8 cellular contexts compared by ENCODE assay signal in the genomic region with DNA sequence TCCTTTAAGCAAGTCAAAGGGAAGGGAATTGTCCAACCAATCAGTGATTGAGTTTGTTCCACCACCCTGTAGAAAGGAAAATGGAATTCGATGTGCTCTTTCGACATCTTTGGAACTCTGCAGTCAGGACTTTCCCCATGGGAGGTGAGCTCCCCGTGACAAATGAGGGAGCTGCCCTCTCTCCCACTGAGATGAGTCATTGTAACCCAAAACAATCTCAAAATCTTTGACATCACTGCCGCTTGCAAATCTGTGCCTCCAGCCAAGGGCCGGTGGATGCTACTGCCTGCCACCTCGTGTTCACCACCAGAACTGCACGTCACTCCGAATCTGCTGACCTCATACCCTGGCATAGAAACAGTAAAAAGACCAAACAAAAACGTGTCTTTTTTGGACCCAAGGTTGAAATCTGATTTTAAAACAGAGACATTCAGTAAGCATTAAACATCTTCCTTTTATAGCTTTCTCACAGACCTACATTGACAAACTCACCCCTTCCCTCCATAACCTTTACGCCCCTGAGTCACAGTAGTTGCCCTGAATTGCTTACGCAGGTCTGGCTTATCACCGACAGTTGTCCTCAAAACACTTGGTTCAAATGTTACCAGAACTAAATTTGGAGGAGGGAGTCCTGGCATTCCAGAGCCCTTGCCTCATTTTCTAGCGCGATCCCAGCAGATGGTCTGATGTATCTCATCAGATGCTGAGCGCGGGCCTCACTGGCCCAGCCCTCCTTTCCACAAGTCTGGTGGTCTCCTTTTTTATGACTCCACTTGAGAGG.
A peak's percentile ranks its signal among the peaks of the same experiment; 100 is the strongest.
DNase-seq lines count a peak whose midpoint lies in the region; ATAC-seq and TF ChIP-seq lines count a peak whose summit lies in the region.

No MANE protein-coding gene starts in this region.

- H3K4me3 ChIP-seq in cardiac muscle cell: no peak overlapping the region

- H3K27me3 ChIP-seq in cardiac muscle cell: no peaks in the 10 kb centered on the region

- no peaks in the 10 kb centered on the region for H3K9me3 ChIP-seq in cardiac muscle cell (ENCODE audit: low read depth)

- intact Hi-C loops in posterior cingulate gyrus (cut with DNase I): loop anchor here (10.0 kb wide), 1 partner anchor 108 kb away; a partner anchor contains a TSS

- H3K36me3 Mint-ChIP-seq in type B pancreatic cell: peaks cover 21% of the 10 kb centered on the region

- peak; percentile 49 for DNase-seq in G401 (ENCODE audit: low spot score)
- DNase-seq in HuH-7.5 (ENCODE audit: low spot score): peak; percentile 36
- DNase-seq in SK-N-DZ (ENCODE audit: low spot score): peak; percentile 59
- peak; percentile 19 for DNase-seq in activated naive CD8-positive, alpha-beta T cell treated with anti-CD3 and anti-CD28 coated beads, Interleukin-2, amount 50 U/mL, for 16 hours (ENCODE audit: low read depth, low spot score)
- DNase-seq in cardiac muscle cell (ENCODE audit: low read depth in 1 of 2, low spot score in 1 of 2): peak; percentile 70 to 99
- peak; percentile 63 to 97 (median 82) for DNase-seq in posterior cingulate gyrus
- DNase-seq in type B pancreatic cell (ENCODE audit: extremely low spot score, unreplicated experiment): no peak

- H3K27ac ChIP-seq in cardiac muscle cell: peak overlapping the region; percentile 71

- peaks cover 28% of the 10 kb centered on the region for H3K4me1 Mint-ChIP-seq in type B pancreatic cell (ENCODE audit: unreplicated experiment)

- H3K27ac Mint-ChIP-seq in type B pancreatic cell: peak overlapping the region; percentile 83

- H3K36me3 ChIP-seq in cardiac muscle cell: no peaks in the 10 kb centered on the region

- TF ChIP-seq CTCF in cardiac muscle cell (IDR thresholded peaks at IDR 0.05; ENCODE audit: low read depth, low read length): peak; percentile 94
- TF ChIP-seq CTCF in type B pancreatic cell (conservative IDR thresholded peaks at IDR 0.05): peak; percentile 93

- in situ Hi-C loops in G401 (cut with HindIII; ENCODE audit: low sequenced_read_pairs): no loop called here

- H3K4me3 Mint-ChIP-seq in type B pancreatic cell: no peak overlapping the region

- no peaks in the 10 kb centered on the region for H3K27me3 Mint-ChIP-seq in type B pancreatic cell

- H3K4me1 ChIP-seq in cardiac muscle cell (ENCODE audit: low read depth): peaks cover 30% of the 10 kb centered on the region

- no peaks in the 10 kb centered on the region for H3K9me3 Mint-ChIP-seq in type B pancreatic cell

- ATAC-seq in GM21619 (IDR thresholded peaks at IDR 0.05; ENCODE audit: unreplicated experiment): peak; percentile 92
